ENCODE assay signal across 28 cellular contexts in genomic region chr10:68238371-68238770, GRCh38. TPM values are rescaled to one million over a fixed set of nuclear protein-coding genes. Genes with fewer than 3 reads are reported as not detected.
DNase-seq lines count a peak whose midpoint lies in the region; ATAC-seq, FAIRE-seq and TF ChIP-seq lines count a peak whose summit lies in the region.
"Had no signal": no experiment of that assay in that cellular context is flagged by ENCODE, and none has a peak within 500 bp of the region (broad histone marks: within the 10 kb centered on the region; RNA-seq: fewer than 3 reads in every experiment).

No MANE protein-coding gene starts in this region.

- in situ Hi-C loops in K562 (cut with MboI) = no loop called here

- H3K36me3 ChIP-seq in K562 (ENCODE audit: control insufficient read depth, insufficient read depth, low read length) (no peaks in the 10 kb centered on the region), endodermal cell (ENCODE audit: control insufficient read depth, insufficient read depth, low read length) (no peaks in the 10 kb centered on the region), neuronal stem cell (replicated peaks in 1 of 2; ENCODE audit: control insufficient read depth in 2 of 2, insufficient read depth in 2 of 2, low read length in 2 of 2) (no peaks in the 10 kb centered on the region), hepatocyte (replicated peaks; ENCODE audit: insufficient read depth, low read depth) (no peaks in the 10 kb centered on the region)
- H3K36me3 ChIP-seq: BE2C, BLaER1 had no signal

- peaks cover 20% of the 10 kb centered on the region for H3K27me3 Mint-ChIP-seq in endodermal cell (ENCODE audit: insufficient read depth)

- CTCF ChIA-PET in K562 (lab: Yijun Ruan, JAX; ENCODE audit: low intra/inter-chr PET ratio) = no interaction called here

- H3K4me1 ChIP-seq in K562 (replicated peaks in 1 of 2; ENCODE audit: control insufficient read depth in 2 of 2, insufficient read depth in 2 of 2, low read length in 2 of 2) = no peaks in the 10 kb centered on the region
- H3K4me1 ChIP-seq in endodermal cell (ENCODE audit: control insufficient read depth, insufficient read depth, low read length) = no peaks in the 10 kb centered on the region
- H3K4me1 ChIP-seq in neuronal stem cell (ENCODE audit: control insufficient read depth in 2 of 2, insufficient read depth in 1 of 2, low read depth in 1 of 2, low read length in 2 of 2) = peaks cover 0 to 2% of the 10 kb centered on the region in 2 donors
- no peaks in the 10 kb centered on the region for H3K4me1 ChIP-seq in hepatocyte (ENCODE audit: insufficient read depth)
- H3K4me1 ChIP-seq: BE2C, BLaER1 had no signal

- H2AFZ ChIP-seq in K562 (ENCODE audit: low read depth, low read length) = no peak overlapping the region
- no peak overlapping the region for H2AFZ ChIP-seq in neuronal stem cell (ENCODE audit: low read length)
- H2AFZ ChIP-seq in hepatocyte = no peak overlapping the region

- no peak overlapping the region for H3K18ac ChIP-seq in neuronal stem cell (ENCODE audit: low read length)

- H2BK15ac ChIP-seq in neuronal stem cell (ENCODE audit: low read length) = peak overlapping the region; percentile 12

- H4K20me1 ChIP-seq in K562 (replicated peaks; ENCODE audit: control insufficient read depth, insufficient read depth, low read length) (no peaks in the 10 kb centered on the region), hepatocyte (ENCODE audit: insufficient read depth, poor library complexity, severe bottlenecking) (no peaks in the 10 kb centered on the region)
- H4K20me1 ChIP-seq: BLaER1 had no signal

- H3K4me3 ChIP-seq in K562 (no peak overlapping the region), endodermal cell (ENCODE audit: low read length) (no peak overlapping the region), neuronal stem cell (ENCODE audit: low read length in 2 of 2) (no peak overlapping the region), hepatocyte (no peak overlapping the region)
- H3K4me3 ChIP-seq: BLaER1, GM12878 had no signal

- DNase-seq in K562 (ENCODE audit: extremely low read depth in 1 of 4, low spot score in 3 of 4) (no peak), endodermal cell (peak; percentile 38), neuronal stem cell (ENCODE audit: low spot score) (no peak), GM19239 (ENCODE audit: insufficient read length, low spot score) (no peak), DMS153 (lab: John Stamatoyannopoulos, UW) (no peak), hepatocyte (ENCODE audit: low spot score) (no peak), HuH-7 (ENCODE audit: low spot score) (no peak)
- DNase-seq: 8988T; ACHN; BE2C; C1 segment of cervical spinal cord; CD4-positive, alpha-beta memory T cell; CD4-positive, CD25-positive, alpha-beta regulatory T cell; CD8-positive, alpha-beta memory T cell; COR-L47; DMS 273 treated with DMSO at 0.1 percent for 48 hours; DND-41; EL; GDM1 had no signal

- H2BK5ac ChIP-seq in neuronal stem cell (ENCODE audit: low read length) = no peak overlapping the region

- no TSS peak for BruUV-seq in K562 (replicated peaks; lab: Mats Ljungman, UMichigan)

- no peak overlapping the region for H3K14ac ChIP-seq in neuronal stem cell (ENCODE audit: low read length)

- no peak overlapping the region for H3K27ac Mint-ChIP-seq in endodermal cell
- H3K27ac Mint-ChIP-seq: CD14-positive monocyte; CD4-positive, CD25-positive, alpha-beta regulatory T cell had no signal

- no peak overlapping the region for H3K4me3 Mint-ChIP-seq in endodermal cell
- H3K4me3 Mint-ChIP-seq: CD14-positive monocyte; CD4-positive, alpha-beta memory T cell; CD4-positive, CD25-positive, alpha-beta regulatory T cell; CD8-positive, alpha-beta memory T cell had no signal

- FAIRE-seq in K562 (lab: Jason Lieb, UNC) = no peak
- FAIRE-seq in GM19239 (lab: Jason Lieb, UNC) = no peak
- FAIRE-seq: A204.1, GM12878, GM12892, GM18507 had no signal

- TF ChIP-seq RAD21 in K562 (CRISPR knock-in tag; conservative IDR thresholded peaks at IDR 0.05 in 1 of 2, IDR thresholded peaks at IDR 0.05 in 1 of 2) = no peak

- intact Hi-C loops in K562 (cut with micrococcal nuclease) = no loop called here

- H3K4me2 ChIP-seq in K562 (ENCODE audit: insufficient read depth, low read length) = no peak overlapping the region
- H3K4me2 ChIP-seq in neuronal stem cell (ENCODE audit: insufficient read depth, low read length, poor library complexity, severe bottlenecking) = no peak overlapping the region
- no peak overlapping the region for H3K4me2 ChIP-seq in hepatocyte
- H3K4me2 ChIP-seq: BLaER1 had no signal

- peak; percentile 13; the same call in 2 of the 3 replicates for ATAC-seq in K562
- ATAC-seq: GM12878 had no signal

- TF ChIP-seq CTCF in K562 (IDR thresholded peaks at IDR 0.05 in 2 of 3, conservative IDR thresholded peaks at IDR 0.05 in 1 of 3; ENCODE audit: insufficient read depth in 2 of 3, low read depth in 1 of 3, low read length in 3 of 3) = no peak
- TF ChIP-seq CTCF in endodermal cell (conservative IDR thresholded peaks at IDR 0.05) = no peak
- TF ChIP-seq CTCF in hepatocyte (IDR thresholded peaks at IDR 0.05; ENCODE audit: poor library complexity) = no peak

- H3K9me3 Mint-ChIP-seq in endodermal cell = no peaks in the 10 kb centered on the region
- H3K9me3 Mint-ChIP-seq: CD8-positive, alpha-beta memory T cell had no signal

- no peak overlapping the region for H3K27ac ChIP-seq in K562 (ENCODE audit: extremely low read depth, low read depth, low read length)
- no peak overlapping the region for H3K27ac ChIP-seq in endodermal cell (ENCODE audit: low read depth, low read length)
- H3K27ac ChIP-seq in neuronal stem cell (replicated peaks; ENCODE audit: low read length) = no peak overlapping the region
- no peak overlapping the region for H3K27ac ChIP-seq in hepatocyte
- H3K27ac ChIP-seq: BLaER1 had no signal

- H3K79me2 ChIP-seq in K562 (ENCODE audit: control insufficient read depth, insufficient read depth, low read length) (no peaks in the 10 kb centered on the region), hepatocyte (no peaks in the 10 kb centered on the region)

- no peak overlapping the region for H3K23ac ChIP-seq in neuronal stem cell (ENCODE audit: low read depth, low read length, poor library complexity)

- no peak overlapping the region for H2BK120ac ChIP-seq in neuronal stem cell (ENCODE audit: low read depth, low read length)

- no peak for TF ChIP-seq POLR2A in K562 (conservative IDR thresholded peaks at IDR 0.05)

- peaks cover 22 to 34% of the 10 kb centered on the region in 2 experiments for H3K27me3 ChIP-seq in K562 (ENCODE audit: control insufficient read depth in 2 of 2, insufficient read depth in 2 of 2, low read length in 2 of 2)
- H3K27me3 ChIP-seq in endodermal cell (ENCODE audit: control insufficient read depth, insufficient read depth, low read length, poor library complexity, severe bottlenecking) = peaks cover 10% of the 10 kb centered on the region
- peaks cover 0 to 3% (median 0%) of the 10 kb centered on the region in 3 experiments for H3K27me3 ChIP-seq in neuronal stem cell (ENCODE audit: control insufficient read depth in 3 of 3, insufficient read depth in 3 of 3, low read depth in 1 of 3, low read length in 3 of 3)
- H3K27me3 ChIP-seq in hepatocyte = peaks cover 8% of the 10 kb centered on the region
- H3K27me3 ChIP-seq: BE2C had no signal

- H3K4ac ChIP-seq in neuronal stem cell (ENCODE audit: low read length) = no peak overlapping the region

- H3K4me1 Mint-ChIP-seq in endodermal cell = peaks cover 3% of the 10 kb centered on the region
- H3K4me1 Mint-ChIP-seq: CD14-positive monocyte; CD4-positive, alpha-beta memory T cell; CD4-positive, CD25-positive, alpha-beta regulatory T cell; CD8-positive, alpha-beta memory T cell had no signal

- H4K8ac ChIP-seq in neuronal stem cell (ENCODE audit: low read depth, low read length) = no peak overlapping the region

- H3K9me3 ChIP-seq in K562 (replicated peaks; ENCODE audit: control insufficient read depth, insufficient read depth, low read depth, low read length) (no peaks in the 10 kb centered on the region), endodermal cell (ENCODE audit: control insufficient read depth, low read length) (no peaks in the 10 kb centered on the region), neuronal stem cell (replicated peaks in 1 of 2; ENCODE audit: control insufficient read depth in 2 of 2, insufficient read depth in 1 of 2, low read depth in 1 of 2, low read length in 2 of 2) (no peaks in the 10 kb centered on the region), hepatocyte (ENCODE audit: low read depth) (no peaks in the 10 kb centered on the region)
- H3K9me3 ChIP-seq: BE2C, BLaER1 had no signal

- no peak for TF ChIP-seq EP300 in K562 (IDR thresholded peaks at IDR 0.05; ENCODE audit: low read length)

- H4K91ac ChIP-seq in neuronal stem cell (ENCODE audit: low read depth, low read length, poor library complexity) = no peak overlapping the region

- no peaks in the 10 kb centered on the region for H3K79me1 ChIP-seq in neuronal stem cell (ENCODE audit: low read depth, low read length)

- POLR2A ChIA-PET in K562 (lab: Yijun Ruan, JAX) = interaction anchor here (0.7 kb wide), 1 partner anchor 40 kb away, joined by 3 read pairs; no protein-coding TSS in a partner anchor

- no peaks in the 10 kb centered on the region for H3K9me2 ChIP-seq in hepatocyte (replicated peaks; ENCODE audit: insufficient read depth)

- H2BK12ac ChIP-seq in neuronal stem cell (ENCODE audit: low read length) = no peak overlapping the region

- H3K9ac ChIP-seq in K562 (ENCODE audit: insufficient read depth in 1 of 2, low read depth in 2 of 2, low read length in 2 of 2) (no peak overlapping the region), endodermal cell (ENCODE audit: extremely low read depth, low read length, poor library complexity, severe bottlenecking) (no peak overlapping the region), neuronal stem cell (ENCODE audit: low read depth, low read length, poor library complexity) (no peak overlapping the region)
- H3K9ac ChIP-seq: BLaER1 had no signal

- 1% methylated on average over 6 of the region's 6 CpGs for WGBS in K562 (ENCODE audit: insufficient coverage, low coverage, missing lambda C conversion rate)
- 86 to 91% methylated on average over 4 to 6 of the region's 6 CpGs for WGBS in endodermal cell (ENCODE audit: insufficient coverage in 1 of 2, insufficient read length in 1 of 2), 2 experiments
- WGBS in neuronal stem cell (ENCODE audit: extremely low coverage in 2 of 2, insufficient read length in 2 of 2, insufficient replicate concordance in 1 of 2), 2 donors = no CpG with 5 or more reads among the region's 6 CpGs
- 93% methylated on average over 6 of the region's 6 CpGs for WGBS in hepatocyte (ENCODE audit: low lambda C conversion rate, missing lambda C conversion rate)

- no peak overlapping the region for H2AK5ac ChIP-seq in neuronal stem cell (ENCODE audit: low read depth, low read length)

- H3K9me1 ChIP-seq in K562 (ENCODE audit: control insufficient read depth, insufficient read depth, low read length) = no peaks in the 10 kb centered on the region

- H3K36me3 Mint-ChIP-seq in endodermal cell (ENCODE audit: low read depth) = no peaks in the 10 kb centered on the region
- H3K36me3 Mint-ChIP-seq: CD14-positive monocyte; CD4-positive, alpha-beta memory T cell; CD4-positive, CD25-positive, alpha-beta regulatory T cell; CD8-positive, alpha-beta memory T cell had no signal

RNA-seq across cellular contexts. Expression of gene ATOH7, which starts 6.5 kb away (rescaled TPM):
- not detected in 2 replicates for total RNA-seq in K562 (2011; cell fraction: chromatin; rRNA removed; ENCODE audit: low replicate concordance)
- total RNA-seq in K562 (2011; cell fraction: nucleolus; rRNA removed) = not detected in 2 replicates
- 0.29 TPM in 1 of 2 replicates, not detected in the other for total RNA-seq in K562 (2011; cell fraction: nucleoplasm; rRNA removed)
- total RNA-seq in K562 (2014; rRNA removed) (0.12 TPM in 1 of 2 replicates, not detected in the other), K562 (2014; rRNA removed; fragmentation: Illumina TruSeq; extraction: Trizol) (not detected in 2 replicates), K562 (2015; rRNA removed; fragmentation: Illumina TruSeq; extraction: Trizol) (not detected in 2 replicates), K562 (2021) (not detected in 2 replicates), endodermal cell (under 1 TPM; 0.35 to 0.46 TPM), hepatocyte (0.17 TPM in 1 of 2 replicates, not detected in the other)
- polyA plus RNA-seq in K562 (2011; rRNA removed) (not detected in 2 replicates), K562 (2014; fragmentation: Illumina TruSeq; extraction: Trizol) (not detected in 2 replicates), K562 (2014; fragmentation: Nextera tagmentation; extraction: Ambion mirVana) (not detected), K562 (2014; rRNA removed) (0.20 TPM in 1 of 2 replicates, not detected in the other), hepatocyte (not detected in 2 replicates)
- 0.06 TPM in 1 of 2 replicates, not detected in the other for polyA plus RNA-seq in K562 (2011; cell fraction: cytosol; rRNA removed)
- polyA plus RNA-seq in K562 (2011; cell fraction: nucleus; rRNA removed) = not detected in 2 replicates
- not detected in 2 replicates for polyA plus RNA-seq in K562 (2012)
- polyA minus RNA-seq in K562 (2011; rRNA and poly(A)+ RNA removed) = not detected in 2 replicates
- polyA minus RNA-seq in K562 (2011; cell fraction: cytosol; rRNA and poly(A)+ RNA removed) = not detected in 2 replicates
- polyA minus RNA-seq in K562 (2011; cell fraction: nucleus; rRNA and poly(A)+ RNA removed) = not detected in 2 replicates
- polyA plus RNA-seq in endodermal cell (2013, experiment 1 of 2) = 0.36 TPM
- polyA plus RNA-seq in endodermal cell (2013, experiment 2 of 2) = 0.29 TPM
- 0.63 TPM for polyA plus RNA-seq in neuronal stem cell (2013, experiment 1 of 2)
- polyA plus RNA-seq in neuronal stem cell (2013, experiment 2 of 2) = 0.46 TPM
- total RNA-seq: A673; CD4-positive, alpha-beta memory T cell; CD4-positive, CD25-positive, alpha-beta regulatory T cell; CD8-positive, alpha-beta memory T cell; Daoy; GM12878 had no signal
- polyA plus RNA-seq: AG04450; CD14-positive monocyte; CD4-positive, alpha-beta memory T cell; CD4-positive, CD25-positive, alpha-beta regulatory T cell; CD8-positive, alpha-beta memory T cell; GM12878 had no signal
